In genomic region chr17:54177606-54178308, GRCh38 we compare ENCODE assay signal across 23 cellular contexts.
"Had no signal": no experiment of that assay in that cellular context is flagged by ENCODE, and none has a peak within 500 bp of the region (broad histone marks: within the 10 kb centered on the region; RNA-seq: fewer than 3 reads in every experiment).

No MANE protein-coding gene starts in this region.

- H3K27ac ChIP-seq: dorsolateral prefrontal cortex, gastrocnemius medialis, left lung, neutrophil, parathyroid adenoma, right lobe of liver, testis, tibial artery had no signal

- H3K9me3 Mint-ChIP-seq: type B pancreatic cell had no signal

- H3K4me1 Mint-ChIP-seq: natural killer cell; stimulated activated memory B cell treated with anti-CD40 and anti-IgM and Interleukin-4, amounts not matched to agents 10 μg/mL and 1 μg/mL and 100 μg/mL, for 72 hours had no signal

- H3K79me2 ChIP-seq: parathyroid adenoma had no signal

- H3K27me3 ChIP-seq: dorsolateral prefrontal cortex, gastrocnemius medialis, left lung, neutrophil, right lobe of liver, testis, tibial artery had no signal

- H3K36me3 Mint-ChIP-seq: natural killer cell; stimulated activated memory B cell treated with anti-CD40 and anti-IgM and Interleukin-4, amounts not matched to agents 10 μg/mL and 1 μg/mL and 100 μg/mL, for 72 hours; type B pancreatic cell had no signal

- H3K4me1 ChIP-seq: gastrocnemius medialis, left lung, parathyroid adenoma, testis, tibial artery had no signal

- H3K9me3 ChIP-seq: gastrocnemius medialis, left lung, neutrophil, right lobe of liver, testis, tibial artery had no signal

- H3K4me3 Mint-ChIP-seq: natural killer cell; stimulated activated memory B cell treated with anti-CD40 and anti-IgM and Interleukin-4, amounts not matched to agents 10 μg/mL and 1 μg/mL and 100 μg/mL, for 72 hours; type B pancreatic cell had no signal

- H3K36me3 ChIP-seq: gastrocnemius medialis, left lung, neutrophil, right lobe of liver, tibial artery had no signal

- H3K4me3 ChIP-seq: dorsolateral prefrontal cortex, gastrocnemius medialis, left lung, right lobe of liver, testis, tibial artery had no signal

- ATAC-seq: gastrocnemius medialis; left cardiac atrium; left lung; natural killer cell; right lobe of liver; stimulated activated memory B cell treated with anti-CD40 and anti-IgM and Interleukin-4, amounts not matched to agents 10 μg/mL and 1 μg/mL and 100 μg/mL, for 72 hours; stimulated activated naive CD8-positive, alpha-beta T cell treated with anti-CD3 and anti-CD28 coated beads, Interleukin-15, Interleukin-2, amounts not matched to agents 100 U/mL and 50 U/mL, for 24 hours had no signal

- DNase-seq: central memory CD4-positive, alpha-beta T cell; dorsolateral prefrontal cortex; effector CD4-positive, alpha-beta T cell; erythroblast; gastrocnemius medialis; head of caudate nucleus; left cardiac atrium; left lung; natural killer cell; right lobe of liver; small intestine; stimulated activated CD4-positive, alpha-beta T cell treated with anti-CD3 and anti-CD28 coated beads, Interleukin-15, amount 100 ng/mL, for 24 hours; stimulated activated CD4-positive, alpha-beta T cell treated with anti-CD3 and anti-CD28 coated beads, Interleukin-2, amount 100 ng/mL, for 48 hours; stimulated activated naive CD8-positive, alpha-beta T cell treated with anti-CD3 and anti-CD28 coated beads, Interleukin-15, Interleukin-2, amounts not matched to agents 100 U/mL and 50 U/mL, for 24 hours; substantia nigra; testis; tibial artery had no signal

- H3K27me3 Mint-ChIP-seq: stimulated activated memory B cell treated with anti-CD40 and anti-IgM and Interleukin-4, amounts not matched to agents 10 μg/mL and 1 μg/mL and 100 μg/mL, for 72 hours had no signal

- H2AFZ ChIP-seq: parathyroid adenoma had no signal

- H3K9ac ChIP-seq: parathyroid adenoma had no signal

- FAIRE-seq: colon, small intestine had no signal

- H3K27ac Mint-ChIP-seq: natural killer cell; progenitor cell of endocrine pancreas; stimulated activated memory B cell treated with anti-CD40 and anti-IgM and Interleukin-4, amounts not matched to agents 10 μg/mL and 1 μg/mL and 100 μg/mL, for 72 hours; type B pancreatic cell had no signal
